In genomic region chr15:35874260-35874905, GRCh38 we compare ENCODE assay signal across 14 cellular contexts.
DNase-seq lines count a peak whose midpoint lies in the region; ATAC-seq and TF ChIP-seq lines count a peak whose summit lies in the region.
"Had no signal": no experiment of that assay in that cellular context is flagged by ENCODE, and none has a peak within 500 bp of the region (broad histone marks: within the 10 kb centered on the region; RNA-seq: fewer than 3 reads in every experiment).

No MANE protein-coding gene starts in this region.

- H3K9ac ChIP-seq in fibroblast of lung (ENCODE audit: insufficient read depth, low read length): no peak overlapping the region

- H3K27ac ChIP-seq in fibroblast of lung (ENCODE audit: insufficient read depth, low read length): no peak overlapping the region
- H3K27ac ChIP-seq: colonic mucosa, vagina had no signal

- intact Hi-C loops in Right ventricle myocardium inferior (cut with DNase I): no loop called here

- no peaks in the 10 kb centered on the region for H3K9me3 ChIP-seq in fibroblast of lung (ENCODE audit: control insufficient read depth, insufficient read depth, low read depth, low read length)
- H3K9me3 ChIP-seq: colonic mucosa, vagina had no signal

- no peaks in the 10 kb centered on the region for H4K20me1 ChIP-seq in fibroblast of lung (ENCODE audit: control insufficient read depth, extremely low read depth, insufficient read depth, low read length)

- DNase-seq in NCI-H345 (lab: John Stamatoyannopoulos, UW) (peak; percentile 12), NCI-H345 treated with DMSO at 0.1 percent for 48 hours (lab: John Stamatoyannopoulos, UW; ENCODE audit: unreplicated experiment) (no peak), RKO (ENCODE audit: low spot score) (peak; percentile 71), fibroblast of lung (ENCODE audit: low read depth in 2 of 2) (peak; percentile 76 to 81), stromal cell of bone marrow (ENCODE audit: low read depth) (peak; percentile 91), left lobe of liver (ENCODE audit: low spot score) (no peak), Right ventricle myocardium inferior (ENCODE audit: missing footprints) (no peak)
- DNase-seq: activated T-cell treated with anti-CD3 and anti-CD28 coated beads, Interleukin-2, amount 50 U/mL, for 4 hours; colonic mucosa; nephron progenitor cell; T-helper 9 cell had no signal

- no peak for ATAC-seq in left lobe of liver
- ATAC-seq in GM18861 (IDR thresholded peaks at IDR 0.05; ENCODE audit: unreplicated experiment): no peak
- ATAC-seq in Right ventricle myocardium inferior: no peak
- ATAC-seq: activated T-cell treated with anti-CD3 and anti-CD28 coated beads, Interleukin-2, amount 50 U/mL, for 4 hours; GM12878 had no signal

- no peak for TF ChIP-seq CTCF in fibroblast of lung (conservative IDR thresholded peaks at IDR 0.05 in 1 of 2, IDR thresholded peaks at IDR 0.05 in 1 of 2; ENCODE audit: low read depth in 1 of 2, low read length in 2 of 2)

- H3K36me3 ChIP-seq in fibroblast of lung (ENCODE audit: control insufficient read depth, insufficient read depth, low read length): no peaks in the 10 kb centered on the region
- H3K36me3 ChIP-seq: colonic mucosa, vagina had no signal

- H3K79me2 ChIP-seq in fibroblast of lung (ENCODE audit: control insufficient read depth, insufficient read depth, low read length): no peaks in the 10 kb centered on the region

- no peak overlapping the region for H3K4me3 ChIP-seq in fibroblast of lung (replicated peaks in 1 of 4; ENCODE audit: control extremely low read depth in 1 of 4, insufficient read depth in 1 of 4, low read depth in 3 of 4, low read length in 4 of 4)
- H3K4me3 ChIP-seq: colonic mucosa, GM12878, vagina had no signal

- no peak overlapping the region for H3K4me2 ChIP-seq in fibroblast of lung (ENCODE audit: extremely low read depth, insufficient read depth, low read length)

- H3K27me3 ChIP-seq in fibroblast of lung (ENCODE audit: control insufficient read depth, insufficient read depth, low read length): no peaks in the 10 kb centered on the region
- H3K27me3 ChIP-seq: colonic mucosa, vagina had no signal

- no peak overlapping the region for H2AFZ ChIP-seq in fibroblast of lung (ENCODE audit: low read length)

- no peaks in the 10 kb centered on the region for H3K4me1 ChIP-seq in fibroblast of lung (ENCODE audit: control insufficient read depth, extremely low read depth, insufficient read depth, low read length)
- H3K4me1 ChIP-seq: colonic mucosa, vagina had no signal

Comparison
In these comparisons a context has a peak if more than half of its experiments do, and no peak if none do; other contexts are left out.
1. DNase-seq: peak in NCI-H345 (single experiment), RKO (single experiment), fibroblast of lung (2 of 2) and stromal cell of bone marrow (single experiment); none in NCI-H345 treated with DMSO at 0.1 percent for 48 hours (single experiment), left lobe of liver (single experiment) and Right ventricle myocardium inferior (single experiment).